In the genomic region with DNA sequence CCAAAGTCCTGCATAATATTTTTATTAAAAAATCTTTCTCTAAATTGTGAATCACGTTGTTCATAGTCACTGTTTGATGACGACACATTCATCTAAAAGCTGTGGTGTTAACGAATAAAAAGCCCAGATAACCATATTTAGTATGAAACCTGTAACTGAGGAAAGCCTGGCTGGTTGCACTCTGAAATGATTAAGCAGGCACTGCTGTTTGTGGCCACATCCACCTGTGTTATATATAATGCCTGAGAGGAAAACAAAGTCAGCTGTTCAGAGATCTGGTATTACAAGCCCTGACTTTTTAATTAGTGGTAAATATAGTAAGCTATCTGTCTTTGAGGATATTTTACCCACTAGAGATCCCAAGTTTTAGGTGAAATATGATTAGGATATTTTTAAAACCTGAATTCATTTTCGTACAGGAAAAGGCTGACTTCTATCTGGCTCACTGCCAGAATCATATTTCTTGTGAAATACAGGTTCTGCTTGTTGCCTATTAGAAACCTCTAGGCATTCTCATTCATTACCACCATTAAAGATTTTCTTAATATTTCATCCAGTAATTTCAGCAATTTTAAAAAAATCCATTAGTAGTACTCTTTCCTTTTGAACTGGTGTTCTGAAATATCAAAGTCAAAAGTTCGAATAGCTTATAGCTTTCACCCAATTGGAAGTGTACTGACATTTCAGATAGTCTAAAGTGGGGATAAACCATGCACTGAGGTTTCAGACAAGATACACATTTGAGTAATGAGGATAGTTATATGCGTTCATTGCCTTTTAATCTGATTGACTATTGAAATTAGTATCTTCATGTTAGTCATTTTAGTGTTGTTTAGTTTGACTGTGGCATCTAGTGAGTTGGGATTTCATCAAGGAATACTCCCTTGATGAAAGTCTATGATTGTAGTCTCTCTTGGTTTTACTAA, we compare ENCODE assay signal across 8 cellular contexts.
DNase-seq lines count a peak whose midpoint lies in the region; ATAC-seq lines count a peak whose summit lies in the region.
"Had no signal": no experiment of that assay in that cellular context is flagged by ENCODE, and none has a peak within 500 bp of the region (broad histone marks: within the 10 kb centered on the region; RNA-seq: fewer than 3 reads in every experiment).

No MANE protein-coding gene starts in this region.

- no peak overlapping the region for H3K4me3 ChIP-seq in H7 (ENCODE audit: insufficient read depth, low read depth, low read length)

- H3K36me3 ChIP-seq in H7 (replicated peaks; ENCODE audit: control insufficient read depth, insufficient read depth, low read length): no peaks in the 10 kb centered on the region
- H3K36me3 ChIP-seq: WERI-Rb-1 had no signal

- H3K27me3 ChIP-seq in H7 (ENCODE audit: control insufficient read depth, insufficient read depth, low read length): no peaks in the 10 kb centered on the region

- DNase-seq in NAMALWA (ENCODE audit: low spot score) (peak; percentile 16), myocyte (ENCODE audit: low read depth) (peak; percentile 84), H7 (no peak)
- DNase-seq in activated CD4-positive, CD25-positive, alpha-beta regulatory T cell (lab: John Stamatoyannopoulos, UW): no peak
- DNase-seq in effector CD8-positive, alpha-beta T cell (lab: John Stamatoyannopoulos, UW): no peak
- DNase-seq: WERI-Rb-1 had no signal

- ATAC-seq in GM19035 (IDR thresholded peaks at IDR 0.05; ENCODE audit: unreplicated experiment) (peak; percentile 81), HG02623 (IDR thresholded peaks at IDR 0.05; ENCODE audit: unreplicated experiment) (peak; percentile 93)

Comparison
In these comparisons a context has a peak if more than half of its experiments do, and no peak if none do; other contexts are left out.
1. DNase-seq: peak in NAMALWA (single experiment) and myocyte (single experiment); none in activated CD4-positive, CD25-positive, alpha-beta regulatory T cell (0 of 4), effector CD8-positive, alpha-beta T cell (single experiment) and H7 (single experiment).